25 cellular contexts compared by ENCODE assay signal in genomic region chr18:28124239-28125029, GRCh38. TPM values are rescaled to one million over a fixed set of nuclear protein-coding genes. Genes with fewer than 3 reads are reported as not detected.
DNase-seq lines count a peak whose midpoint lies in the region; ATAC-seq, FAIRE-seq and TF ChIP-seq lines count a peak whose summit lies in the region.
"Had no signal": no experiment of that assay in that cellular context is flagged by ENCODE, and none has a peak within 500 bp of the region (broad histone marks: within the 10 kb centered on the region; RNA-seq: fewer than 3 reads in every experiment).

No MANE protein-coding gene starts in this region.

- no peaks in the 10 kb centered on the region for H3K36me3 ChIP-seq in right lobe of liver
- H3K36me3 ChIP-seq in HepG2 (replicated peaks in 1 of 2; ENCODE audit: control insufficient read depth in 1 of 2, insufficient read depth in 2 of 2, low read length in 2 of 2) = no peaks in the 10 kb centered on the region
- H3K36me3 ChIP-seq: suprapubic skin, vagina had no signal

- TF ChIP-seq RAD21 in HepG2 (CRISPR knock-in tag; IDR thresholded peaks at IDR 0.05) = no peak

- peak overlapping the region; percentile 20 for H3K27ac Mint-ChIP-seq in chondrocyte (ENCODE audit: unreplicated experiment)
- H3K27ac Mint-ChIP-seq in stimulated activated naive CD8-positive, alpha-beta T cell treated with anti-CD3 and anti-CD28 coated beads, Interleukin-15, amount 100 ng/mL, for 72 hours = no peak overlapping the region
- H3K27ac Mint-ChIP-seq: naive B cell; T-helper 2 cell treated with Interferon-gamma antibody and Interleukin-4, amounts not matched to agents 5 μg/mL and 100 μg/mL, for 36 hours; WTC11 had no signal

- no TSS peak for BruUV-seq in HepG2 (replicated peaks; lab: Mats Ljungman, UMichigan)

- in situ Hi-C loops in HepG2 (cut with HindIII; ENCODE audit: extremely low pct_ligation_motif_present, low pct_unique_long_range_greater_than_20kb) = no loop called here

- ATAC-seq in right lobe of liver (peak in 2 of 4 donors; percentile 14 to 51), HepG2 (no peak), left lobe of liver (peak; percentile 17)
- no peak for ATAC-seq in stimulated activated naive CD8-positive, alpha-beta T cell treated with anti-CD3 and anti-CD28 coated beads, Interleukin-15, amount 100 ng/mL, for 72 hours
- ATAC-seq: GM12878, WTC11 had no signal

- WGBS in right lobe of liver (ENCODE audit: insufficient coverage, low coverage, low lambda C conversion rate, missing lambda C conversion rate) = 31% methylated on average over 4 of the region's 4 CpGs
- 90% methylated on average over 4 of the region's 4 CpGs for WGBS in HepG2 (ENCODE audit: low lambda C conversion rate)

- no peak overlapping the region for H3K4me2 ChIP-seq in HepG2 (ENCODE audit: low read depth, low read length)

- H3K27me3 Mint-ChIP-seq in chondrocyte (ENCODE audit: low read depth) = no peaks in the 10 kb centered on the region
- H3K27me3 Mint-ChIP-seq in stimulated activated naive CD8-positive, alpha-beta T cell treated with anti-CD3 and anti-CD28 coated beads, Interleukin-15, amount 100 ng/mL, for 72 hours = no peaks in the 10 kb centered on the region
- H3K27me3 Mint-ChIP-seq: naive B cell had no signal

- TF ChIP-seq CTCF in right lobe of liver (IDR thresholded peaks at IDR 0.05) (no peak), HepG2 (CRISPR knock-in tag; IDR thresholded peaks at IDR 0.05) (no peak), chondrocyte (IDR thresholded peaks at IDR 0.05) (no peak)

- no peak for TF ChIP-seq EP300 in HepG2 (IDR thresholded peaks at IDR 0.05; ENCODE audit: low read depth in 2 of 2, low read length in 2 of 2)
- no peak for TF ChIP-seq EP300 in HepG2 (CRISPR knock-in tag; IDR thresholded peaks at IDR 0.05; ENCODE audit: borderline replicate concordance)

- DNase-seq in right lobe of liver (no peak), HepG2 (ENCODE audit: low spot score) (no peak), chondrocyte (ENCODE audit: low spot score) (no peak), left lobe of liver (ENCODE audit: low spot score) (no peak), cerebellar cortex (ENCODE audit: low spot score) (no peak), UCSD-AML1 (lab: John Stamatoyannopoulos, UW; ENCODE audit: unreplicated experiment) (no peak)
- no peak for DNase-seq in stimulated activated naive CD8-positive, alpha-beta T cell treated with anti-CD3 and anti-CD28 coated beads, Interleukin-15, amount 100 ng/mL, for 72 hours
- DNase-seq in activated T-cell treated with anti-CD3 and anti-CD28 coated beads, Interleukin-2, amount 50 U/mL, for 1 hour = no peak
- DNase-seq: ACHN; activated CD4-positive, alpha-beta T cell treated with anti-CD3 and anti-CD28 coated beads, Interleukin-2, amount 50 U/mL, for 48 hours; activated naive CD4-positive, alpha-beta T cell treated with Interleukin-2 at 50 U/mL for 16 hours; activated T-cell treated with anti-CD3 and anti-CD28 coated beads for 4 hours; aorta; GF-D8; naive B cell; NCI-H2171; NCI-H69 had no signal

- H3K9ac ChIP-seq in HepG2 (ENCODE audit: insufficient read depth, low read depth, low read length) = no peak overlapping the region

- H3K36me3 Mint-ChIP-seq in chondrocyte (ENCODE audit: low read depth) = peaks cover 2% of the 10 kb centered on the region
- H3K36me3 Mint-ChIP-seq: naive B cell, WTC11 had no signal

- peaks cover 11% of the 10 kb centered on the region for H3K79me2 ChIP-seq in HepG2 (ENCODE audit: insufficient read depth, low read length)

- TF ChIP-seq POLR2A in right lobe of liver (IDR thresholded peaks at IDR 0.05) (no peak), HepG2 (IDR thresholded peaks at IDR 0.05; ENCODE audit: insufficient read depth in 1 of 2, low read depth in 2 of 2, low read length in 2 of 2) (no peak)

- H3K27me3 ChIP-seq in right lobe of liver (no peaks in the 10 kb centered on the region), HepG2 (ENCODE audit: control insufficient read depth in 1 of 2, insufficient read depth in 2 of 2, low read length in 2 of 2) (no peaks in the 10 kb centered on the region)
- H3K27me3 ChIP-seq: suprapubic skin, vagina had no signal

- H2AFZ ChIP-seq in HepG2 (ENCODE audit: low read length) = no peak overlapping the region

- H3K27ac ChIP-seq in right lobe of liver = peak overlapping the region in 2 of 3 donors; percentile 12 to 38
- no peak overlapping the region for H3K27ac ChIP-seq in HepG2 (ENCODE audit: extremely low read length, insufficient read depth, low read length)
- H3K27ac ChIP-seq: suprapubic skin, vagina had no signal

- intact Hi-C loops in right lobe of liver (cut with DNase I) (no loop called here), HepG2 (cut with micrococcal nuclease; ENCODE audit: unreplicated experiment) (loop anchor here (5.0 kb wide), 1 partner anchor 112 kb away; no protein-coding TSS in a partner anchor)

- no peak overlapping the region for H3K4me3 Mint-ChIP-seq in chondrocyte (ENCODE audit: unreplicated experiment)
- H3K4me3 Mint-ChIP-seq in stimulated activated naive CD8-positive, alpha-beta T cell treated with anti-CD3 and anti-CD28 coated beads, Interleukin-15, amount 100 ng/mL, for 72 hours = no peak overlapping the region
- H3K4me3 Mint-ChIP-seq: naive B cell; T-helper 2 cell treated with Interferon-gamma antibody and Interleukin-4, amounts not matched to agents 5 μg/mL and 100 μg/mL, for 36 hours; WTC11 had no signal

- H3K4me3 ChIP-seq in right lobe of liver (no peak overlapping the region), HepG2 (replicated peaks in 1 of 3; ENCODE audit: insufficient read depth in 1 of 3, low read depth in 2 of 3, low read length in 3 of 3) (no peak overlapping the region)
- H3K4me3 ChIP-seq: GM12878, lung, suprapubic skin, vagina had no signal

- no peak for FAIRE-seq in HepG2 (lab: Jason Lieb, UNC)
- FAIRE-seq: GM12878, GM19239, H54 had no signal

- H3K4me1 ChIP-seq in right lobe of liver (peaks cover 0 to 55% (median 21%) of the 10 kb centered on the region in 4 donors), HepG2 (ENCODE audit: insufficient read depth, low read length) (peaks cover 60% of the 10 kb centered on the region)
- H3K4me1 ChIP-seq: suprapubic skin, vagina had no signal

- CTCF ChIA-PET in HepG2 (lab: Yijun Ruan, JAX; ENCODE audit: low intra/inter-chr PET ratio, low total read pairs) = no interaction called here

- H4K20me1 ChIP-seq in HepG2 (ENCODE audit: insufficient read depth, low read length) = no peaks in the 10 kb centered on the region

- H3K4me1 Mint-ChIP-seq in chondrocyte (ENCODE audit: low read depth) = peaks cover 57% of the 10 kb centered on the region
- no peaks in the 10 kb centered on the region for H3K4me1 Mint-ChIP-seq in stimulated activated naive CD8-positive, alpha-beta T cell treated with anti-CD3 and anti-CD28 coated beads, Interleukin-15, amount 100 ng/mL, for 72 hours
- H3K4me1 Mint-ChIP-seq: naive B cell had no signal

- POLR2A ChIA-PET in HepG2 (lab: Yijun Ruan, JAX) = no interaction called here

- H3K9me3 ChIP-seq in right lobe of liver (no peaks in the 10 kb centered on the region), HepG2 (ENCODE audit: low read length) (no peaks in the 10 kb centered on the region)
- H3K9me3 ChIP-seq: suprapubic skin, vagina had no signal

- no peaks in the 10 kb centered on the region for H3K9me3 Mint-ChIP-seq in chondrocyte (ENCODE audit: low read depth)
- peaks cover 0 to 7% of the 10 kb centered on the region in 2 donors for H3K9me3 Mint-ChIP-seq in stimulated activated naive CD8-positive, alpha-beta T cell treated with anti-CD3 and anti-CD28 coated beads, Interleukin-15, amount 100 ng/mL, for 72 hours
- H3K9me3 Mint-ChIP-seq: WTC11 had no signal

TF ChIP-seq in HepG2, 621 proteins besides CTCF, POLR2A, EP300 and RAD21 (continues in another document):
- TF ChIP-seq RARA (CRISPR knock-in tag; IDR thresholded peaks at IDR 0.05) = no peak
- no peak for TF ChIP-seq CBX5 (CRISPR knock-in tag; IDR thresholded peaks at IDR 0.05; ENCODE audit: borderline replicate concordance)
- no peak for TF ChIP-seq KDM2A (CRISPR knock-in tag; IDR thresholded peaks at IDR 0.05; ENCODE audit: borderline replicate concordance, low read depth)

RNA-seq across cellular contexts. Expression of gene CDH2, which starts 52.5 kb away (rescaled TPM):
- 10 to 100 TPM; 32.3 to 46.8 (median 35.8) TPM for total RNA-seq in right lobe of liver
- total RNA-seq in HepG2 (2016; rRNA removed; fragmentation: Illumina TruSeq; extraction: Trizol) = 14.6 and 18.6 TPM in 2 replicates
- 2.2 TPM in 2 replicates for total RNA-seq in HepG2 (2016; cell fraction: cytosol; rRNA removed; fragmentation: Illumina TruSeq; extraction: Trizol; ENCODE audit: low read depth)
- 13.2 and 17.8 TPM in 2 replicates for total RNA-seq in HepG2 (2016; cell fraction: insoluble cytoplasmic fraction; rRNA removed; fragmentation: Illumina TruSeq; extraction: Trizol)
- 6.8 and 7.7 TPM in 2 replicates for total RNA-seq in HepG2 (2016; cell fraction: membrane; rRNA removed; fragmentation: Illumina TruSeq; extraction: Trizol)
- 26.3 and 30.4 TPM in 2 replicates for total RNA-seq in HepG2 (2016; cell fraction: nucleus; rRNA removed; fragmentation: Illumina TruSeq; extraction: Trizol)
- 27.6 and 36.1 TPM in 2 replicates for polyA plus RNA-seq in HepG2 (2011; rRNA removed)
- polyA plus RNA-seq in HepG2 (2011; cell fraction: cytosol; rRNA removed) = 26.1 and 29.9 TPM in 2 replicates
- polyA plus RNA-seq in HepG2 (2011; cell fraction: nucleus; rRNA removed) = 12.8 and 13.4 TPM in 2 replicates
- polyA plus RNA-seq in HepG2 (2012) = 71.4 and 72.2 TPM in 2 replicates
- 1.3 TPM in 2 replicates for polyA plus RNA-seq in HepG2 (2016; cell fraction: cytosol; fragmentation: Illumina TruSeq; extraction: Trizol; ENCODE audit: low read depth)
- polyA plus RNA-seq in HepG2 (2016; cell fraction: insoluble cytoplasmic fraction; fragmentation: Illumina TruSeq; extraction: Trizol; ENCODE audit: low read depth) = 12.0 and 12.8 TPM in 2 replicates
- 3.5 and 4.5 TPM in 2 replicates for polyA plus RNA-seq in HepG2 (2016; cell fraction: membrane; fragmentation: Illumina TruSeq; extraction: Trizol; ENCODE audit: low read depth)
- 23.8 and 24.4 TPM in 2 replicates for polyA plus RNA-seq in HepG2 (2016; cell fraction: nucleus; fragmentation: Illumina TruSeq; extraction: Trizol; ENCODE audit: insufficient read depth, low read depth)
- 0.23 and 58.1 TPM in 2 replicates for polyA minus RNA-seq in HepG2 (2011; rRNA and poly(A)+ RNA removed; ENCODE audit: low replicate concordance)
- 47.6 and 51.6 TPM in 2 replicates for polyA minus RNA-seq in HepG2 (2011; cell fraction: cytosol; rRNA and poly(A)+ RNA removed)
- 50.2 and 52.5 TPM in 2 replicates for polyA minus RNA-seq in HepG2 (2011; cell fraction: nucleus; rRNA and poly(A)+ RNA removed)
- 175 to 208 TPM (median 198 TPM) in 3 replicates for total RNA-seq in chondrocyte
- total RNA-seq in left lobe of liver = 34.2 TPM
